ENCODE assay signal across 13 cellular contexts in the genomic region with DNA sequence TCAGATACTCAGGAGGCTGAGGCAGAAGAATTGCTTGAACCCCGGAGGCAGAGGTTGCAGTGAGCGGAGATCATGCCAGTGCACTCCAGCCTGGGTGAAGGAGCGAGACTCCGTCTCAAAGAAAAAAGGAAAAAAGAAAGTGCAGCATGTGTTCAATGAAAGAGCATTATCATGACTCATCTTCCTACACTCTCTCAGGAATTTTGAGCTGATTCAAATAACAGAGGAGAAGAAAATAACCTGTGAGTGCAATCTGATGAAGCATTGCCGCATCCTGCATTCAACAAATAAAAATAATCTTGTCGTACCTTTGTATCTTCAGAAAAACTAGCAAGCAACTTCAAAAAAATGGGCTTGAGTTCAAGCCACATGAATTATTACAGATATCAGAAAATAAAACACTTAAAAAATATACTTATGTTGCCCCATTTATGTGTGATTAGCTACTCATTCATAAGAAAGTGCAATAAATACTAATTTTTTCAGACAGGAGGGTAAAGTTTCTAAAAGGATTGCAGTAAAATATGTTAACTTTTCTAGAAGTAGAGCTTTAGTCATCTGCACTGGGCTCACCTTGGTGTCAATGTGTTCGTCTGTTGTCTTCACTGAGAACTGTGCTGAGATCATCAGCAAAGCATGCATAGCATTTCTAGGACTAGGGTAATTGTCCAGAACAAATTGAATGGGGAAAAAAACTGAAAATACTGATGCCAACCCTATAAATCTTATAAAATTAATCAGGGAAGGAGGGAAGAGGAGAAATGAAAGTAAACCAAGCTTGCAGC.
DNase-seq lines count a peak whose midpoint lies in the region; ATAC-seq and TF ChIP-seq lines count a peak whose summit lies in the region.
"Had no signal": no experiment of that assay in that cellular context is flagged by ENCODE, and none has a peak within 500 bp of the region (broad histone marks: within the 10 kb centered on the region; RNA-seq: fewer than 3 reads in every experiment).

No MANE protein-coding gene starts in this region.

- H3K4me1 Mint-ChIP-seq in CD14-positive monocyte, result no peaks in the 10 kb centered on the region

- no peak overlapping the region for H3K9ac ChIP-seq in mesendoderm (ENCODE audit: low read length)

- in situ Hi-C loops in Caki2 (cut with HindIII; ENCODE audit: low pct_unique_long_range_greater_than_20kb, low sequenced_read_pairs), result no loop called here

- no peak overlapping the region for H3K27ac Mint-ChIP-seq in CD14-positive monocyte

- H2BK120ac ChIP-seq in mesendoderm (ENCODE audit: low read depth, low read length), result no peak overlapping the region

- no CpG with 5 or more reads among the region's 7 CpGs for WGBS in mesendoderm (ENCODE audit: extremely low coverage, insufficient coverage, low lambda C conversion rate)

- no peak overlapping the region for H3K23ac ChIP-seq in mesendoderm (ENCODE audit: low read length)

- no peak overlapping the region for H3K4me3 ChIP-seq in RWPE2 (ENCODE audit: severe bottlenecking)
- H3K4me3 ChIP-seq in epithelial cell of esophagus (ENCODE audit: low read length), result no peak overlapping the region
- H3K4me3 ChIP-seq in mesendoderm (ENCODE audit: low read length), result no peak overlapping the region
- H3K4me3 ChIP-seq in left ventricle myocardium inferior, result no peak overlapping the region
- H3K4me3 ChIP-seq: HAP-1 had no signal

- H3K36me3 ChIP-seq in RWPE2 (ENCODE audit: low read depth), result no peaks in the 10 kb centered on the region
- no peaks in the 10 kb centered on the region for H3K36me3 ChIP-seq in mesendoderm (ENCODE audit: control insufficient read depth, insufficient read depth, low read length)
- no peaks in the 10 kb centered on the region for H3K36me3 ChIP-seq in left ventricle myocardium inferior
- H3K36me3 ChIP-seq: HAP-1 had no signal

- no peak overlapping the region for H4K8ac ChIP-seq in mesendoderm (ENCODE audit: low read depth, low read length)

- H3K4me2 ChIP-seq in mesendoderm (ENCODE audit: low read length), result no peak overlapping the region

- TF ChIP-seq CTCF in RWPE2 (IDR thresholded peaks at IDR 0.05; ENCODE audit: poor library complexity, severe bottlenecking), result no peak
- no peak for TF ChIP-seq CTCF in epithelial cell of esophagus (IDR thresholded peaks at IDR 0.05; ENCODE audit: insufficient read depth, low read depth, low read length, missing control alignments)
- TF ChIP-seq CTCF in left ventricle myocardium inferior (IDR thresholded peaks at IDR 0.05; ENCODE audit: borderline replicate concordance), result no peak
- TF ChIP-seq CTCF in CD14-positive monocyte (IDR thresholded peaks at IDR 0.05), result no peak

- no peaks in the 10 kb centered on the region for H3K79me1 ChIP-seq in mesendoderm (ENCODE audit: low read length)

- H3K4ac ChIP-seq in mesendoderm (ENCODE audit: low read depth, low read length), result no peak overlapping the region

- ATAC-seq in RWPE2 (ENCODE audit: low read depth) (peak; percentile 52; the same call in 1 of the 3 replicates), HG03469 (IDR thresholded peaks at IDR 0.05; ENCODE audit: unreplicated experiment) (no peak), GM21423 (IDR thresholded peaks at IDR 0.05; ENCODE audit: unreplicated experiment) (no peak)

- peaks cover 0 to 2% (median 0%) of the 10 kb centered on the region in 3 donors for H3K27me3 Mint-ChIP-seq in CD14-positive monocyte (ENCODE audit: low read depth in 3 of 3)

- peaks cover 0 to 12% (median 8%) of the 10 kb centered on the region in 7 donors for H3K9me3 Mint-ChIP-seq in CD14-positive monocyte

- H3K27me3 ChIP-seq in RWPE2 (ENCODE audit: insufficient read depth, poor library complexity, severe bottlenecking) (no peaks in the 10 kb centered on the region), mesendoderm (ENCODE audit: insufficient read depth, low read length, poor library complexity) (no peaks in the 10 kb centered on the region), left ventricle myocardium inferior (ENCODE audit: low read depth) (no peaks in the 10 kb centered on the region)

- DNase-seq in Caki2 (ENCODE audit: low read depth) (peak; percentile 2), RWPE2 (ENCODE audit: low spot score) (no peak), epithelial cell of esophagus (ENCODE audit: low read depth) (peak; percentile 15), mesendoderm (peak; percentile 23), left ventricle myocardium inferior (no peak), CD14-positive monocyte (ENCODE audit: low spot score) (no peak)
- DNase-seq: NCI-H1436, NCI-H2029, NCI-H748 treated with DMSO at 0.1 percent for 48 hours had no signal

- intact Hi-C loops in left ventricle myocardium inferior (cut with micrococcal nuclease) (no loop called here), CD14-positive monocyte (cut with micrococcal nuclease) (no loop called here)

- no peak overlapping the region for H2BK15ac ChIP-seq in mesendoderm (replicated peaks; ENCODE audit: low read depth)

- H3K4me3 Mint-ChIP-seq in CD14-positive monocyte, result no peak overlapping the region

- no peaks in the 10 kb centered on the region for H3K36me3 Mint-ChIP-seq in CD14-positive monocyte

- no peak overlapping the region for H3K18ac ChIP-seq in mesendoderm (ENCODE audit: low read length)

- no peaks in the 10 kb centered on the region for H3K4me1 ChIP-seq in RWPE2 (ENCODE audit: insufficient read depth, poor library complexity, severe bottlenecking)
- H3K4me1 ChIP-seq in mesendoderm (ENCODE audit: control insufficient read depth, low read depth, low read length), result no peaks in the 10 kb centered on the region
- H3K4me1 ChIP-seq in left ventricle myocardium inferior, result no peaks in the 10 kb centered on the region
- H3K4me1 ChIP-seq: HAP-1 had no signal

- H3K56ac ChIP-seq in mesendoderm (ENCODE audit: low read length), result no peak overlapping the region

- no peak overlapping the region for H2AK5ac ChIP-seq in mesendoderm (ENCODE audit: low read length)

- no peak overlapping the region for H3K27ac ChIP-seq in RWPE2 (ENCODE audit: poor library complexity, severe bottlenecking)
- H3K27ac ChIP-seq in mesendoderm (ENCODE audit: low read depth, low read length), result no peak overlapping the region
- no peak overlapping the region for H3K27ac ChIP-seq in left ventricle myocardium inferior (replicated peaks)
- H3K27ac ChIP-seq: C4-2B had no signal

- H3K9me3 ChIP-seq in RWPE2 (ENCODE audit: severe bottlenecking) (no peaks in the 10 kb centered on the region), left ventricle myocardium inferior (replicated peaks) (peaks cover 3% of the 10 kb centered on the region)
- H3K9me3 ChIP-seq: HAP-1 had no signal

- H4K5ac ChIP-seq in mesendoderm (ENCODE audit: low read length), result no peak overlapping the region

- no peak overlapping the region for H2BK5ac ChIP-seq in mesendoderm (ENCODE audit: low read length)

- H3K79me2 ChIP-seq in mesendoderm (ENCODE audit: control insufficient read depth, insufficient read depth, low read length), result no peaks in the 10 kb centered on the region

Comparison
In these comparisons a context has a peak if more than half of its experiments do, and no peak if none do; other contexts are left out.
1. DNase-seq: peak in Caki2 (single experiment), epithelial cell of esophagus (single experiment) and mesendoderm (single experiment); none in RWPE2 (single experiment), left ventricle myocardium inferior (single experiment) and CD14-positive monocyte (single experiment).